In genomic region chr10:109676703-109677102, GRCh38 we compare ENCODE assay signal across 28 cellular contexts.
A peak's percentile ranks its signal among the peaks of the same experiment; 100 is the strongest.
DNase-seq lines count a peak whose midpoint lies in the region; ATAC-seq, FAIRE-seq and TF ChIP-seq lines count a peak whose summit lies in the region.
"Had no signal": no experiment of that assay in that cellular context is flagged by ENCODE, and none has a peak within 500 bp of the region (broad histone marks: within the 10 kb centered on the region; RNA-seq: fewer than 3 reads in every experiment).

No MANE protein-coding gene starts in this region.

- H3K4me3 Mint-ChIP-seq in MCF 10A (ENCODE audit: unreplicated experiment) = no peak overlapping the region
- H3K4me3 Mint-ChIP-seq in WTC11 = no peak overlapping the region
- H3K4me3 Mint-ChIP-seq: activated T-cell treated with anti-CD3 and anti-CD28 coated beads, Interleukin-2, amount 50 U/mL, for 4 hours; CD4-positive, alpha-beta T cell; immature natural killer cell; mesothelial cell of epicardium; naive B cell had no signal

- FAIRE-seq in HTR-8/SVneo (lab: Jason Lieb, UNC) = no peak

- CTCF ChIA-PET in MCF 10A (lab: Yijun Ruan, JAX) = no interaction called here
- CTCF ChIA-PET in WTC11 (lab: Charles Lee) = no interaction called here

- intact Hi-C loops in MCF 10A (cut with micrococcal nuclease) (no loop called here), breast epithelium (cut with DNase I; ENCODE audit: low total_unique reads) (no loop called here)

- TF ChIP-seq CTCF in MCF 10A (IDR thresholded peaks at IDR 0.05; ENCODE audit: unreplicated experiment) (no peak), breast epithelium (IDR thresholded peaks at IDR 0.05) (no peak), WTC11 (IDR thresholded peaks at IDR 0.05) (no peak)

- no peaks in the 10 kb centered on the region for H3K27me3 Mint-ChIP-seq in MCF 10A (ENCODE audit: insufficient read depth, unreplicated experiment)
- no peaks in the 10 kb centered on the region for H3K27me3 Mint-ChIP-seq in WTC11 (ENCODE audit: low read depth)
- H3K27me3 Mint-ChIP-seq: CD4-positive, alpha-beta T cell; naive B cell had no signal

- H3K9me3 ChIP-seq in breast epithelium = no peaks in the 10 kb centered on the region
- H3K9me3 ChIP-seq: neutrophil had no signal

- H3K4me3 ChIP-seq in breast epithelium = no peak overlapping the region

- H3K27me3 ChIP-seq in breast epithelium = no peaks in the 10 kb centered on the region
- H3K27me3 ChIP-seq: neutrophil had no signal

- no TSS peak for BruUV-seq in MCF 10A (replicated peaks; lab: Mats Ljungman, UMichigan)

- H3K36me3 Mint-ChIP-seq in MCF 10A (ENCODE audit: insufficient read depth, unreplicated experiment) (no peaks in the 10 kb centered on the region), WTC11 (no peaks in the 10 kb centered on the region)
- H3K36me3 Mint-ChIP-seq: immature natural killer cell, mesothelial cell of epicardium, naive B cell had no signal

- POLR2A ChIA-PET in MCF 10A (lab: Yijun Ruan, JAX) = no interaction called here
- POLR2A ChIA-PET in WTC11 (lab: Charles Lee) = no interaction called here

- H3K27ac Mint-ChIP-seq in MCF 10A (ENCODE audit: low read depth, unreplicated experiment) = peak overlapping the region; percentile 21
- H3K27ac Mint-ChIP-seq in WTC11 = no peak overlapping the region
- H3K27ac Mint-ChIP-seq: CD4-positive, alpha-beta T cell; immature natural killer cell; mesothelial cell of epicardium; naive B cell had no signal

- H3K4me1 ChIP-seq in breast epithelium = no peaks in the 10 kb centered on the region

- H3K36me3 ChIP-seq in breast epithelium = no peaks in the 10 kb centered on the region
- H3K36me3 ChIP-seq: neutrophil had no signal

- peaks cover 14% of the 10 kb centered on the region for H3K4me1 Mint-ChIP-seq in MCF 10A (ENCODE audit: insufficient read depth, unreplicated experiment)
- no peaks in the 10 kb centered on the region for H3K4me1 Mint-ChIP-seq in WTC11
- H3K4me1 Mint-ChIP-seq: immature natural killer cell, mesothelial cell of epicardium, naive B cell had no signal

- peak; percentile 27 for DNase-seq in MCF 10A (ENCODE audit: unreplicated experiment)
- no peak for DNase-seq in breast epithelium (ENCODE audit: low spot score in 2 of 2)
- DNase-seq in WTC11 (ENCODE audit: low spot score) = no peak
- DNase-seq in glomerular visceral epithelial cell (ENCODE audit: extremely low spot score) = peak; percentile 30
- DNase-seq in activated naive CD4-positive, alpha-beta T cell (lab: John Stamatoyannopoulos, UW) = no peak
- no peak for DNase-seq in stimulated activated CD4-positive, alpha-beta T cell treated with anti-CD3 and anti-CD28 coated beads, Interleukin-1b, Interleukin-23, amount 100 ng/mL, for 48 hours
- no peak for DNase-seq in HTR-8/SVneo (ENCODE audit: insufficient read length, low spot score)
- DNase-seq: 8988T; activated CD4-positive, alpha-beta T cell treated with anti-CD3 and anti-CD28 coated beads, Interleukin-2, amount 50 U/mL, for 1 hour; activated T-cell treated with anti-CD3 and anti-CD28 coated beads, Interleukin-2, amount 50 U/mL, for 4 hours; AML-193; CD4-positive, alpha-beta T cell; effector CD8-positive, alpha-beta T cell; foreskin fibroblast; H7; immature natural killer cell; KG1; left ventricle myocardium superior; naive B cell; NCI-H446 treated with DMSO at 0.1 percent for 48 hours; OCI-M1; SHP77; stimulated activated naive CD4-positive, alpha-beta T cell had no signal

- H3K9me3 Mint-ChIP-seq in MCF 10A (ENCODE audit: unreplicated experiment) = no peaks in the 10 kb centered on the region
- H3K9me3 Mint-ChIP-seq in WTC11 = no peaks in the 10 kb centered on the region
- H3K9me3 Mint-ChIP-seq: activated T-cell treated with anti-CD3 and anti-CD28 coated beads, Interleukin-2, amount 50 U/mL, for 4 hours; mesothelial cell of epicardium had no signal

- ATAC-seq in WTC11 (peak; percentile 60), HG03520 (IDR thresholded peaks at IDR 0.05; ENCODE audit: unreplicated experiment) (no peak)
- ATAC-seq: activated T-cell treated with anti-CD3 and anti-CD28 coated beads, Interleukin-2, amount 50 U/mL, for 4 hours; esophagus mucosa; left ventricle myocardium superior; sciatic nerve had no signal

- no peak for TF ChIP-seq POLR2A in breast epithelium (IDR thresholded peaks at IDR 0.05)

- no peak overlapping the region for H3K27ac ChIP-seq in breast epithelium
- H3K27ac ChIP-seq: neutrophil had no signal

TF ChIP-seq in WTC11, 78 proteins besides CTCF, POLR2A, EP300 and RAD21:
- TF ChIP-seq, protein P1, sequence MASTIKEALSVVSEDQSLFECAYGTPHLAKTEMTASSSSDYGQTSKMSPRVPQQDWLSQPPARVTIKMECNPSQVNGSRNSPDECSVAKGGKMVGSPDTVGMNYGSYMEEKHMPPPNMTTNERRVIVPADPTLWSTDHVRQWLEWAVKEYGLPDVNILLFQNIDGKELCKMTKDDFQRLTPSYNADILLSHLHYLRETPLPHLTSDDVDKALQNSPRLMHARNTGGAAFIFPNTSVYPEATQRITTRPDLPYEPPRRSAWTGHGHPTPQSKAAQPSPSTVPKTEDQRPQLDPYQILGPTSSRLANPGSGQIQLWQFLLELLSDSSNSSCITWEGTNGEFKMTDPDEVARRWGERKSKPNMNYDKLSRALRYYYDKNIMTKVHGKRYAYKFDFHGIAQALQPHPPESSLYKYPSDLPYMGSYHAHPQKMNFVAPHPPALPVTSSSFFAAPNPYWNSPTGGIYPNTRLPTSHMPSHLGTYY (CRISPR knock-in tag; IDR thresholded peaks at IDR 0.05) = no peak
- TF ChIP-seq TEAD4 (CRISPR knock-in tag; IDR thresholded peaks at IDR 0.05) (no peak), FOXK1 (CRISPR knock-in tag; IDR thresholded peaks at IDR 0.05) (no peak), ZNF219 (CRISPR knock-in tag; IDR thresholded peaks at IDR 0.05; ENCODE audit: borderline replicate concordance) (no peak), NFYB (CRISPR knock-in tag; conservative IDR thresholded peaks at IDR 0.05; ENCODE audit: low read depth) (no peak), HMGXB4 (CRISPR knock-in tag; IDR thresholded peaks at IDR 0.05) (no peak), MYBL2 (CRISPR knock-in tag; IDR thresholded peaks at IDR 0.05) (no peak), GABPB1 (CRISPR knock-in tag; IDR thresholded peaks at IDR 0.05) (no peak)
- TF ChIP-seq, protein P2, sequence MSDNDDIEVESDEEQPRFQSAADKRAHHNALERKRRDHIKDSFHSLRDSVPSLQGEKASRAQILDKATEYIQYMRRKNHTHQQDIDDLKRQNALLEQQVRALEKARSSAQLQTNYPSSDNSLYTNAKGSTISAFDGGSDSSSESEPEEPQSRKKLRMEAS (CRISPR knock-in tag; IDR thresholded peaks at IDR 0.05) = no peak
- TF ChIP-seq, protein P3, sequence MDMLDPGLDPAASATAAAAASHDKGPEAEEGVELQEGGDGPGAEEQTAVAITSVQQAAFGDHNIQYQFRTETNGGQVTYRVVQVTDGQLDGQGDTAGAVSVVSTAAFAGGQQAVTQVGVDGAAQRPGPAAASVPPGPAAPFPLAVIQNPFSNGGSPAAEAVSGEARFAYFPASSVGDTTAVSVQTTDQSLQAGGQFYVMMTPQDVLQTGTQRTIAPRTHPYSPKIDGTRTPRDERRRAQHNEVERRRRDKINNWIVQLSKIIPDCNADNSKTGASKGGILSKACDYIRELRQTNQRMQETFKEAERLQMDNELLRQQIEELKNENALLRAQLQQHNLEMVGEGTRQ (CRISPR knock-in tag; IDR thresholded peaks at IDR 0.05) = no peak
TF ChIP-seq in WTC11: peak in this region for 0.

Comparison
In these comparisons a context has a peak if more than half of its experiments do, and no peak if none do; other contexts are left out.
1. DNase-seq: peak in MCF 10A (single experiment) and glomerular visceral epithelial cell (single experiment); none in breast epithelium (0 of 2), WTC11 (single experiment), activated naive CD4-positive, alpha-beta T cell (0 of 4), stimulated activated CD4-positive, alpha-beta T cell treated with anti-CD3 and anti-CD28 coated beads, Interleukin-1b, Interleukin-23, amount 100 ng/mL, for 48 hours (single experiment) and HTR-8/SVneo (single experiment).